25 cellular contexts compared by ENCODE assay signal in genomic region chr3:1515842-1516241, GRCh38.
"Had no signal": no experiment of that assay in that cellular context is flagged by ENCODE, and none has a peak within 500 bp of the region (broad histone marks: within the 10 kb centered on the region; RNA-seq: fewer than 3 reads in every experiment).

No MANE protein-coding gene starts in this region.

- H3K27me3 ChIP-seq: body of pancreas, cardiac muscle cell, ovary, right atrium auricular region, suprapubic skin, tibial artery had no signal

- DNase-seq: activated CD4-positive, alpha-beta T cell treated with anti-CD3 and anti-CD28 coated beads for 36 hours; activated CD4-positive, CD25-positive, alpha-beta regulatory T cell; activated CD8-positive, alpha-beta memory T cell treated with anti-CD3 and anti-CD28 coated beads, Interleukin-2, amount 10 ng/mL, durations not matched to agents 7 days and 5 days; activated CD8-positive, alpha-beta T cell treated with anti-CD3 and anti-CD28 coated beads, Interleukin-2, amount 10 ng/mL, durations not matched to agents 7 days and 5 days; activated effector memory CD4-positive, alpha-beta T cell treated with Interleukin-2 at 50 U/mL for 16 hours; activated naive CD4-positive, alpha-beta T cell treated with Interleukin-2 at 50 U/mL for 16 hours; activated T-cell treated with anti-CD3 and anti-CD28 coated beads, Interleukin-2, amount 50 U/mL, for 72 hours; endodermal cell; foreskin fibroblast; head of caudate nucleus; hippocampal formation; left cardiac atrium; mammary epithelial cell; naive B cell; ovary; psoas muscle; stimulated activated CD4-positive, alpha-beta T cell treated with anti-CD3 and anti-CD28 coated beads, Interleukin-15, amount 100 ng/mL, for 24 hours; stimulated activated CD4-positive, alpha-beta T cell treated with anti-CD3 and anti-CD28 coated beads, Interleukin-2, amount 100 ng/mL, for 24 hours; stimulated activated naive CD4-positive, alpha-beta T cell; tibial artery had no signal

- H3K36me3 ChIP-seq: cardiac muscle cell, ovary, right atrium auricular region, suprapubic skin, tibial artery had no signal

- H3K4me1 ChIP-seq: body of pancreas, psoas muscle, right atrium auricular region, suprapubic skin, tibial artery had no signal

- H3K27ac ChIP-seq: body of pancreas, cardiac muscle cell, ovary, psoas muscle, right atrium auricular region, suprapubic skin, tibial artery had no signal

- ATAC-seq: activated CD4-positive, alpha-beta T cell treated with anti-CD3 and anti-CD28 coated beads for 36 hours; activated CD8-positive, alpha-beta memory T cell treated with anti-CD3 and anti-CD28 coated beads, Interleukin-2, amount 10 ng/mL, durations not matched to agents 7 days and 5 days; activated CD8-positive, alpha-beta T cell treated with anti-CD3 and anti-CD28 coated beads, Interleukin-2, amount 10 ng/mL, durations not matched to agents 7 days and 5 days; activated T-cell treated with anti-CD3 and anti-CD28 coated beads, Interleukin-2, amount 50 U/mL, for 72 hours; body of pancreas; esophagus mucosa; left cardiac atrium; psoas muscle had no signal

- H3K9me3 ChIP-seq: body of pancreas, ovary, psoas muscle, right atrium auricular region, suprapubic skin, tibial artery had no signal

- H3K4me3 ChIP-seq: body of pancreas, cardiac muscle cell, ovary, psoas muscle, right atrium auricular region, suprapubic skin, tibial artery had no signal
